ENCODE assay signal across 11 cellular contexts in the genomic region with DNA sequence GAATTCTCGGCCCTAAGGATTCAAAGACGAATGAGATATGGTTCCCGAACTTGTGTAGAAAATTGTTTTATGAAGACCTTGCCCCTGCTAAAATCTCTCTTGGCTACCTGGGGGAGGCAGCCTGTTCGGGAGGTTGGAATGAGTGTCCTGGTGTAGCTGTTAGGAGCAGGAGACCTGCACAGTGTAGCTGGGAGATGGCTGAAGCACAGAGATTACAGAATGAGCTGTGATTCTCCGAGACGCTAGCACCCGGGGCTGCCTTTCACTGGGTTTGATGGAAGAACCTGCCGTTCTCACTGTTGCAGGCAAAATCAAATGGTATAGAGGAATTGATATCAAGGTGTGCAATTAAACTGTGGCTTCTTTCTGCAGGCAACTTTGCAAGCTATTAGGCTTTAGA.
A peak's percentile ranks its signal among the peaks of the same experiment; 100 is the strongest.
DNase-seq lines count a peak whose midpoint lies in the region; ATAC-seq and TF ChIP-seq lines count a peak whose summit lies in the region.
"Had no signal": no experiment of that assay in that cellular context is flagged by ENCODE, and none has a peak within 500 bp of the region (broad histone marks: within the 10 kb centered on the region; RNA-seq: fewer than 3 reads in every experiment).

No MANE protein-coding gene starts in this region.

- no peaks in the 10 kb centered on the region for H3K27me3 Mint-ChIP-seq in activated naive CD4-positive, alpha-beta T cell treated with anti-CD3 and anti-CD28 coated beads, Interleukin-2, amount 50 U/mL, for 24 hours

- no peaks in the 10 kb centered on the region for H3K36me3 Mint-ChIP-seq in activated naive CD4-positive, alpha-beta T cell treated with anti-CD3 and anti-CD28 coated beads, Interleukin-2, amount 50 U/mL, for 24 hours

- H3K27ac ChIP-seq in VCaP = peak overlapping the region; percentile 73
- H3K27ac ChIP-seq in iPS-18a (ENCODE audit: low read length) = no peak overlapping the region
- peak overlapping the region; percentile 72 to 84 (median 79) for H3K27ac ChIP-seq in transverse colon
- H3K27ac ChIP-seq: C4-2B had no signal

- no peak overlapping the region for H3K9ac ChIP-seq in iPS-18a (ENCODE audit: low read length)

- peaks cover 38% of the 10 kb centered on the region for H3K4me1 Mint-ChIP-seq in activated naive CD4-positive, alpha-beta T cell treated with anti-CD3 and anti-CD28 coated beads, Interleukin-2, amount 50 U/mL, for 24 hours

- no peak for DNase-seq in activated naive CD4-positive, alpha-beta T cell (lab: John Stamatoyannopoulos, UW)
- no peak for DNase-seq in transverse colon
- DNase-seq in islet precursor cell = no peak
- DNase-seq: activated CD4-positive, CD25-positive, alpha-beta regulatory T cell treated with anti-CD3 and anti-CD28 coated beads, Interleukin-2, amount 50 U/mL, for 72 hours; MG63 had no signal

- in situ Hi-C loops in transverse colon (cut with MboI; ENCODE audit: low pct_ligation_motif_present in 1 of 4, low pct_unique_long_range_greater_than_20kb in 1 of 4, low sequenced_read_pairs in 3 of 4) = no loop called here

- TF ChIP-seq CTCF in VCaP (conservative IDR thresholded peaks at IDR 0.05) (no peak), transverse colon (IDR thresholded peaks at IDR 0.05) (no peak)

- TF ChIP-seq POLR2A in transverse colon (IDR thresholded peaks at IDR 0.05) = no peak

- TF ChIP-seq EP300 in transverse colon (IDR thresholded peaks at IDR 0.05; ENCODE audit: low read depth) = no peak

- WGBS in transverse colon (ENCODE audit: low coverage in 1 of 2), 2 donors = 53 to 58% methylated on average over 3 to 8 of the region's 8 CpGs

- H3K27ac Mint-ChIP-seq in activated naive CD4-positive, alpha-beta T cell treated with anti-CD3 and anti-CD28 coated beads, Interleukin-2, amount 50 U/mL, for 24 hours = peak overlapping the region; percentile 85

- H3K36me3 ChIP-seq in iPS-18a (ENCODE audit: control insufficient read depth, low read depth, low read length) = no peaks in the 10 kb centered on the region
- H3K36me3 ChIP-seq in transverse colon = no peaks in the 10 kb centered on the region
- H3K36me3 ChIP-seq: MG63 had no signal

- H3K4me1 ChIP-seq in iPS-18a (ENCODE audit: control insufficient read depth, low read depth, low read length) (peaks cover 21% of the 10 kb centered on the region), transverse colon (peaks cover 12 to 43% (median 23%) of the 10 kb centered on the region in 4 donors)

- no peaks in the 10 kb centered on the region for H3K9me3 ChIP-seq in iPS-18a (ENCODE audit: control insufficient read depth, low read depth, low read length)
- no peaks in the 10 kb centered on the region for H3K9me3 ChIP-seq in transverse colon
- H3K9me3 ChIP-seq: MG63 had no signal

- ATAC-seq in HG02885 (IDR thresholded peaks at IDR 0.05; ENCODE audit: poor library complexity, unreplicated experiment) (no peak), GM19035 (IDR thresholded peaks at IDR 0.05; ENCODE audit: unreplicated experiment) (no peak)

- intact Hi-C loops in transverse colon (cut with DNase I; ENCODE audit: low total_unique reads) = no loop called here

- peak overlapping the region; percentile 74 for H3K4me3 ChIP-seq in iPS-18a (ENCODE audit: low read length)
- H3K4me3 ChIP-seq in transverse colon = peak overlapping the region in 2 of 4 donors; percentile 0 to 44
- H3K4me3 ChIP-seq: MG63 had no signal

- H3K9me3 Mint-ChIP-seq in activated naive CD4-positive, alpha-beta T cell treated with anti-CD3 and anti-CD28 coated beads, Interleukin-2, amount 50 U/mL, for 24 hours = no peaks in the 10 kb centered on the region

- H3K27me3 ChIP-seq in iPS-18a (ENCODE audit: control insufficient read depth, insufficient read depth, low read length) (no peaks in the 10 kb centered on the region), transverse colon (no peaks in the 10 kb centered on the region)
- H3K27me3 ChIP-seq: MG63 had no signal

- peak overlapping the region; percentile 49 for H3K4me3 Mint-ChIP-seq in activated naive CD4-positive, alpha-beta T cell treated with anti-CD3 and anti-CD28 coated beads, Interleukin-2, amount 50 U/mL, for 24 hours
